In the genomic region with DNA sequence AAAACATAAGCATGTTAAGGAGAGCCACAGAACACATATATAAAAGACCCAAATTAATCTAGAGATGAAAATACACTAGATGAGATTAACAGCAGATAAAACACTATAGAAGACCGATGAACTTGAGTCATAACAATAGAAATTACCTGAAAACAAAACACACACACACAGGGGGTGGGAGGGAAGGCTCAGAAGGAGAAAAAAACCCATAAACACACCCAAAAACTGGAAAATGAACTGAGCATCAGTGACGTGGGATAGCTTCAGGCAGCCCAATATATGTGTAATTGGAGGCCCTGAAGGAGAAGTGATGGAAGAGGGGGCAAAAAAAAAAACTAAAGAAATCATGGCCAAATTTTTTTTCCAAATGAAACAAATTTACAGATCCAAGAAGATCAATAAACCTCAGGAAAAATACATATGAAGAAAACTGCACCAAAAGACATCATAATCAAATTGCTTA, we compare ENCODE assay signal across 14 cellular contexts. TPM values are rescaled to one million over a fixed set of nuclear protein-coding genes. Genes with fewer than 3 reads are reported as not detected.
DNase-seq lines count a peak whose midpoint lies in the region; ATAC-seq and TF ChIP-seq lines count a peak whose summit lies in the region.
"Had no signal": no experiment of that assay in that cellular context is flagged by ENCODE, and none has a peak within 500 bp of the region (broad histone marks: within the 10 kb centered on the region; RNA-seq: fewer than 3 reads in every experiment).

No MANE protein-coding gene starts in this region.

- H3K36me3 ChIP-seq in uterus = no peaks in the 10 kb centered on the region
- no peaks in the 10 kb centered on the region for H3K36me3 ChIP-seq in testis (ENCODE audit: low read depth, missing control alignments)

- H3K27ac ChIP-seq in uterus (no peak overlapping the region), testis (peak overlapping the region in 1 of 2 donors; percentile 21)
- H3K27ac ChIP-seq: coronary artery, foreskin keratinocyte, left ventricle myocardium inferior, pancreas had no signal

- intact Hi-C loops in uterus (cut with DNase I; ENCODE audit: low total_unique reads) = no loop called here
- intact Hi-C loops in testis (cut with DNase I; ENCODE audit: low total_unique reads) = no loop called here

- no peak overlapping the region for H3K4me3 Mint-ChIP-seq in activated naive CD8-positive, alpha-beta T cell treated with anti-CD3 and anti-CD28 coated beads for 36 hours

- 84 to 90% methylated on average over 2 of the region's 2 CpGs for WGBS in testis, 2 donors

- DNase-seq in activated naive CD8-positive, alpha-beta T cell treated with anti-CD3 and anti-CD28 coated beads for 36 hours = no peak
- DNase-seq in uterus (no peak), COLO829 (ENCODE audit: low spot score) (no peak), testis (no peak)
- DNase-seq: activated gamma-delta T cell treated with Interleukin-2 at 50 U/mL for 16 hours, foreskin keratinocyte, left ventricle myocardium inferior, NCI-H748 treated with DMSO at 0.1 percent for 48 hours, pancreas had no signal

- no peak for TF ChIP-seq CTCF in uterus (IDR thresholded peaks at IDR 0.05)
- no peak for TF ChIP-seq CTCF in testis (IDR thresholded peaks at IDR 0.05)

- no peaks in the 10 kb centered on the region for H3K27me3 Mint-ChIP-seq in activated naive CD8-positive, alpha-beta T cell treated with anti-CD3 and anti-CD28 coated beads for 36 hours

- peaks cover 44% of the 10 kb centered on the region for H3K4me1 Mint-ChIP-seq in activated naive CD8-positive, alpha-beta T cell treated with anti-CD3 and anti-CD28 coated beads for 36 hours

- peaks cover 53% of the 10 kb centered on the region for H3K36me3 Mint-ChIP-seq in activated naive CD8-positive, alpha-beta T cell treated with anti-CD3 and anti-CD28 coated beads for 36 hours

- H3K9me3 Mint-ChIP-seq in activated naive CD8-positive, alpha-beta T cell treated with anti-CD3 and anti-CD28 coated beads for 36 hours = peaks cover 6% of the 10 kb centered on the region

- H3K4me3 ChIP-seq in uterus = no peak overlapping the region
- no peak overlapping the region for H3K4me3 ChIP-seq in testis
- H3K4me3 ChIP-seq: coronary artery, left ventricle myocardium inferior, pancreas had no signal

- ATAC-seq in GM18499 (IDR thresholded peaks at IDR 0.05; ENCODE audit: insufficient read depth, unreplicated experiment) (peak; percentile 29), GM21360 (IDR thresholded peaks at IDR 0.05; ENCODE audit: unreplicated experiment) (peak; percentile 52), HG03175 (IDR thresholded peaks at IDR 0.05; ENCODE audit: unreplicated experiment) (peak; percentile 56), GM18520 (IDR thresholded peaks at IDR 0.05; ENCODE audit: unreplicated experiment) (no peak)
- ATAC-seq: foreskin keratinocyte, pancreas had no signal

- no peak for TF ChIP-seq POLR2A in uterus (IDR thresholded peaks at IDR 0.05)
- no peak for TF ChIP-seq POLR2A in testis (IDR thresholded peaks at IDR 0.05)

- H3K27me3 ChIP-seq in uterus = no peaks in the 10 kb centered on the region
- H3K27me3 ChIP-seq in testis = no peaks in the 10 kb centered on the region
- H3K27me3 ChIP-seq: foreskin keratinocyte, pancreas had no signal

- no peaks in the 10 kb centered on the region for H3K4me1 ChIP-seq in uterus
- H3K4me1 ChIP-seq in testis = peaks cover 23% of the 10 kb centered on the region
- H3K4me1 ChIP-seq: foreskin keratinocyte had no signal

- H3K27ac Mint-ChIP-seq in activated naive CD8-positive, alpha-beta T cell treated with anti-CD3 and anti-CD28 coated beads for 36 hours = peak overlapping the region; percentile 32

- no peaks in the 10 kb centered on the region for H3K9me3 ChIP-seq in uterus
- H3K9me3 ChIP-seq in testis = no peaks in the 10 kb centered on the region
- H3K9me3 ChIP-seq: left ventricle myocardium inferior, pancreas had no signal

RNA-seq across cellular contexts. Expression of a gene that starts 11.4 kb away (rescaled TPM):
- total RNA-seq in activated naive CD8-positive, alpha-beta T cell treated with anti-CD3 and anti-CD28 coated beads for 36 hours = 10 to 100 TPM; 41.3 to 43.6 TPM
- 100 to 1,000 TPM in 1 of 4 donors, 10 to 100 TPM in 3; 25.4 to 105 (median 68.4) TPM for total RNA-seq in uterus
- 100 to 1,000 TPM; 188 to 201 TPM for total RNA-seq in testis
- 144 TPM for polyA plus RNA-seq in testis (ENCODE audit: insufficient read depth, low read depth, low replicate concordance)

RNA-seq across cellular contexts. Expression of a gene that starts 56.0 kb away (rescaled TPM):
- 10 to 100 TPM; 31.7 to 33.3 TPM for total RNA-seq in activated naive CD8-positive, alpha-beta T cell treated with anti-CD3 and anti-CD28 coated beads for 36 hours
- total RNA-seq in uterus (100 to 1,000 TPM in 3 of 4 donors, 10 to 100 TPM in 1; 76.7 to 196 (median 138) TPM), testis (100 to 1,000 TPM; 209 to 278 TPM)
- polyA plus RNA-seq in testis (ENCODE audit: insufficient read depth, low read depth, low replicate concordance) = 190 TPM
